1 cellular context compared by ENCODE assay signal in the genomic region with DNA sequence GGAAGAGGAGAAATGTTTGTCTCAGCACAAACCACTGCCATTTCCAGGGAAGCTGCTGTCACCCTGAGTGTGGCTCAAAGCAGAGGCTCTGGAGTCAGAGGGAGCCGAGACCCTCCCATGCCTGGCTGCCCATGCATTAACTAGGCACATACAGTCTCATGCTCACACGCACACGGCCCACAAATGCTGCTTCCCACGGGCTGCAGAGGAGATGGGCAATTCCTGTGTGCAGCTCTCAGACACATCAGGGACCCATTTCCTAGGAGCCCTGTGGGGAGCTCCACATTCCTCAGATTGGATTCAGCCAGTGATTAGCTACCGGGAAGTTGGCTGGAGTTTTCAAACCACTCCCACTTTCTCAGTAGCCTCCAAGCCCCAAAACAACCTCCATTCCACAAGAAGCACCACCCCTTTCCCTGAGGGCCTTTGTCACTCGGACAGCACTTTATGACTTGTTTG.
TF ChIP-seq lines count a peak whose summit lies in the region.

No MANE protein-coding gene starts in this region.

TF ChIP-seq in liver, 16 proteins besides CTCF, POLR2A, EP300 and RAD21 (continued from another document):
- TF ChIP-seq, protein P1, sequence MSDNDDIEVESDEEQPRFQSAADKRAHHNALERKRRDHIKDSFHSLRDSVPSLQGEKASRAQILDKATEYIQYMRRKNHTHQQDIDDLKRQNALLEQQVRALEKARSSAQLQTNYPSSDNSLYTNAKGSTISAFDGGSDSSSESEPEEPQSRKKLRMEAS (IDR thresholded peaks at IDR 0.05), result no peak
- TF ChIP-seq GABPA (IDR thresholded peaks at IDR 0.05 in 1 of 2, conservative IDR thresholded peaks at IDR 0.05 in 1 of 2) (no peak), RXRA (IDR thresholded peaks at IDR 0.05) (no peak), HNF4A (conservative IDR thresholded peaks at IDR 0.05) (no peak), JUND (IDR thresholded peaks at IDR 0.05) (no peak), TAF1 (conservative IDR thresholded peaks at IDR 0.05) (no peak), HNF4G (IDR thresholded peaks at IDR 0.05) (no peak)
- TF ChIP-seq, protein P2, sequence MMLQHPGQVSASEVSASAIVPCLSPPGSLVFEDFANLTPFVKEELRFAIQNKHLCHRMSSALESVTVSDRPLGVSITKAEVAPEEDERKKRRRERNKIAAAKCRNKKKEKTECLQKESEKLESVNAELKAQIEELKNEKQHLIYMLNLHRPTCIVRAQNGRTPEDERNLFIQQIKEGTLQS (IDR thresholded peaks at IDR 0.05), result no peak
